Comparison of ENCODE assay signal across 23 cellular contexts in the genomic region with DNA sequence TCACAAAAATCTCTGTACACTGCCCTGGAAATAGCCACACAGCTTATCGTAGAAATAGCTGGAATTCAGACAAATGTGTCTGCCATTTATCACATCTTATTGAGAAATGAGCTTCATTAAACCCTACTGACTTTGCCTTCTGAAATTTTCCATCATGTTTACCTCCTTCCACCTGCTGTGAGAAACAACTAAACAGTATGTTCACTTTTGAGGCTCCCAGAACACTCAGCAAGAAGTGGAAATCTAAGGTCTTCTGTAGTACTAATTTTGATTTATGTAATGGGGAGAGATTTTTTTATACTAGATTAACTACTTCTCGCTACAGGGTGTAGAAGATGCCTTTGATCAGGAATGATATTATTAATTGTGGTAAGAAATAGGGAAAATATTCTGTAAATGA.
"Had no signal": no experiment of that assay in that cellular context is flagged by ENCODE, and none has a peak within 500 bp of the region (broad histone marks: within the 10 kb centered on the region; RNA-seq: fewer than 3 reads in every experiment).

No MANE protein-coding gene starts in this region.

- H3K36me3 ChIP-seq: colonic mucosa, esophagus muscularis mucosa, esophagus squamous epithelium, gastrocnemius medialis, gastroesophageal sphincter, heart left ventricle, heart right ventricle had no signal

- H3K27me3 ChIP-seq: colonic mucosa, dorsolateral prefrontal cortex, esophagus muscularis mucosa, esophagus squamous epithelium, foreskin keratinocyte, gastrocnemius medialis, gastroesophageal sphincter, heart left ventricle, heart right ventricle had no signal

- H3K4me3 ChIP-seq: colonic mucosa, coronary artery, dorsolateral prefrontal cortex, esophagus muscularis mucosa, esophagus squamous epithelium, gastrocnemius medialis, gastroesophageal sphincter, heart left ventricle, heart right ventricle had no signal

- H3K27ac ChIP-seq: colonic mucosa, coronary artery, dorsolateral prefrontal cortex, epithelial cell of prostate, esophagus muscularis mucosa, esophagus squamous epithelium, foreskin keratinocyte, gastrocnemius medialis, gastroesophageal sphincter, heart left ventricle, heart right ventricle had no signal

- DNase-seq: colonic mucosa; cortex of kidney; dermis blood vessel endothelial cell; dorsolateral prefrontal cortex; effector CD4-positive, alpha-beta T cell; effector CD8-positive, alpha-beta T cell; effector memory CD4-positive, alpha-beta T cell; effector memory CD8-positive, alpha-beta T cell; endodermal cell; erythroblast; esophagus squamous epithelium; foreskin fibroblast; foreskin keratinocyte; foreskin melanocyte; gastrocnemius medialis; glutamatergic neuron; head of caudate nucleus; heart left ventricle; heart right ventricle had no signal

- H3K9me3 ChIP-seq: colonic mucosa, esophagus muscularis mucosa, esophagus squamous epithelium, gastrocnemius medialis, gastroesophageal sphincter, heart left ventricle had no signal
